In genomic region chr17:71163813-71164122, GRCh38 we compare ENCODE assay signal across 29 cellular contexts.
"Had no signal": no experiment of that assay in that cellular context is flagged by ENCODE, and none has a peak within 500 bp of the region (broad histone marks: within the 10 kb centered on the region; RNA-seq: fewer than 3 reads in every experiment).

No MANE protein-coding gene starts in this region.

- H3K9me3 ChIP-seq: adrenal gland, heart left ventricle, neutrophil, psoas muscle, tibial artery had no signal

- H3K9me3 Mint-ChIP-seq: activated naive CD8-positive, alpha-beta T cell treated with anti-CD3 and anti-CD28 coated beads for 36 hours; endodermal cell had no signal

- H3K4me3 Mint-ChIP-seq: activated naive CD4-positive, alpha-beta T cell treated with anti-CD3 and anti-CD28 coated beads for 36 hours; activated naive CD8-positive, alpha-beta T cell treated with anti-CD3 and anti-CD28 coated beads for 36 hours; activated T-helper 1 cell treated with anti-CD3 and anti-CD28 coated beads, Interleukin-12 subunit alpha, Interleukin-12 subunit beta, Interleukin-2, Interleukin-4 antibody, amounts not matched to agents 30 ng/mL and 10 ng/mL and 1 ng/mL, durations not matched to agents 14 hours and 24 hours and 36 hours; endodermal cell; natural killer cell; stimulated activated memory B cell treated with anti-CD40 and anti-IgM and Interleukin-4, amounts not matched to agents 10 μg/mL and 1 μg/mL and 100 μg/mL, for 72 hours; stimulated activated naive CD8-positive, alpha-beta T cell treated with anti-CD3 and anti-CD28 coated beads, Interleukin-15, amount 100 ng/mL, for 72 hours had no signal

- DNase-seq: activated CD4-positive, alpha-beta T cell treated with anti-CD3 and anti-CD28 coated beads for 48 hours; activated CD4-positive, alpha-beta T cell treated with anti-CD3 and anti-CD28 coated beads, Interleukin-2, amount 50 U/mL, for 48 hours; activated CD8-positive, alpha-beta memory T cell treated with anti-CD3 and anti-CD28 coated beads for 24 hours; activated effector memory CD4-positive, alpha-beta T cell treated with anti-CD3 and anti-CD28 coated beads, Interleukin-2, amount 50 U/mL, for 16 hours; activated naive CD4-positive, alpha-beta T cell treated with anti-CD3 and anti-CD28 coated beads for 36 hours; activated naive CD8-positive, alpha-beta T cell treated with anti-CD3 and anti-CD28 coated beads for 36 hours; aorta; cortex of kidney; endodermal cell; foreskin fibroblast; heart left ventricle; hypothalamus; kidney glomerular epithelial cell; mesendoderm; natural killer cell; psoas muscle; stimulated activated CD4-positive, alpha-beta T cell treated with anti-CD3 and anti-CD28 coated beads, Interleukin-1b, Interleukin-23, amount 100 ng/mL, for 48 hours; stimulated activated CD4-positive, alpha-beta T cell treated with anti-CD3 and anti-CD28 coated beads, Interleukin-4, amount 100 ng/mL, for 4 hours; stimulated activated CD8-positive, alpha-beta memory T cell treated with anti-CD3 and anti-CD28 coated beads, Interleukin-4, amount 100 ng/mL, for 48 hours; stimulated activated naive CD8-positive, alpha-beta T cell treated with anti-CD3 and anti-CD28 coated beads, Interleukin-15, amount 100 ng/mL, for 72 hours; tibial artery; WERI-Rb-1 had no signal

- H3K4me3 ChIP-seq: adrenal gland, heart left ventricle, lung, psoas muscle, smooth muscle cell, tibial artery had no signal

- H3K27ac ChIP-seq: adrenal gland, brain microvascular endothelial cell, heart left ventricle, neutrophil, psoas muscle, tibial artery, WERI-Rb-1 had no signal

- H3K36me3 Mint-ChIP-seq: activated naive CD8-positive, alpha-beta T cell treated with anti-CD3 and anti-CD28 coated beads for 36 hours; natural killer cell; stimulated activated memory B cell treated with anti-CD40 and anti-IgM and Interleukin-4, amounts not matched to agents 10 μg/mL and 1 μg/mL and 100 μg/mL, for 72 hours had no signal

- H3K4me1 Mint-ChIP-seq: activated naive CD8-positive, alpha-beta T cell treated with anti-CD3 and anti-CD28 coated beads for 36 hours; endodermal cell; natural killer cell; stimulated activated memory B cell treated with anti-CD40 and anti-IgM and Interleukin-4, amounts not matched to agents 10 μg/mL and 1 μg/mL and 100 μg/mL, for 72 hours; stimulated activated naive CD8-positive, alpha-beta T cell treated with anti-CD3 and anti-CD28 coated beads, Interleukin-15, amount 100 ng/mL, for 72 hours had no signal

- H3K36me3 ChIP-seq: adrenal gland, brain microvascular endothelial cell, heart left ventricle, neutrophil, tibial artery, WERI-Rb-1 had no signal

- H3K27me3 ChIP-seq: adrenal gland, brain microvascular endothelial cell, heart left ventricle, neutrophil, tibial artery had no signal

- H3K4me1 ChIP-seq: adrenal gland, heart left ventricle, psoas muscle, tibial artery had no signal

- H3K27ac Mint-ChIP-seq: activated naive CD4-positive, alpha-beta T cell treated with anti-CD3 and anti-CD28 coated beads for 36 hours; activated naive CD8-positive, alpha-beta T cell treated with anti-CD3 and anti-CD28 coated beads for 36 hours; activated T-helper 1 cell treated with anti-CD3 and anti-CD28 coated beads, Interleukin-12 subunit alpha, Interleukin-12 subunit beta, Interleukin-2, Interleukin-4 antibody, amounts not matched to agents 30 ng/mL and 10 ng/mL and 1 ng/mL, durations not matched to agents 14 hours and 24 hours and 36 hours; endodermal cell; natural killer cell; stimulated activated memory B cell treated with anti-CD40 and anti-IgM and Interleukin-4, amounts not matched to agents 10 μg/mL and 1 μg/mL and 100 μg/mL, for 72 hours; stimulated activated naive CD8-positive, alpha-beta T cell treated with anti-CD3 and anti-CD28 coated beads, Interleukin-15, amount 100 ng/mL, for 72 hours had no signal

- H3K27me3 Mint-ChIP-seq: activated naive CD8-positive, alpha-beta T cell treated with anti-CD3 and anti-CD28 coated beads for 36 hours; stimulated activated memory B cell treated with anti-CD40 and anti-IgM and Interleukin-4, amounts not matched to agents 10 μg/mL and 1 μg/mL and 100 μg/mL, for 72 hours; stimulated activated naive CD8-positive, alpha-beta T cell treated with anti-CD3 and anti-CD28 coated beads, Interleukin-15, amount 100 ng/mL, for 72 hours had no signal

- H3K4me2 ChIP-seq: smooth muscle cell had no signal
